1 cellular context compared by ENCODE assay signal in genomic region chr15:62935300-62936081, GRCh38.
TF ChIP-seq lines count a peak whose summit lies in the region.

No MANE protein-coding gene starts in this region.

TF ChIP-seq in GM23338, 12 proteins besides CTCF, POLR2A, EP300 and RAD21 (continued from another document):
- TF ChIP-seq ZNF462 (CRISPR knock-in tag; IDR thresholded peaks at IDR 0.05) (no peak), JUNB (IDR thresholded peaks at IDR 0.05; ENCODE audit: unreplicated experiment) (no peak), STAT1 (IDR thresholded peaks at IDR 0.05; ENCODE audit: unreplicated experiment) (no peak), EZH2 (IDR thresholded peaks at IDR 0.05; ENCODE audit: low read depth, unreplicated experiment) (no peak), CREB1 (CRISPR knock-in tag; IDR thresholded peaks at IDR 0.05; ENCODE audit: low read depth) (no peak)
- TF ChIP-seq, protein P1, sequence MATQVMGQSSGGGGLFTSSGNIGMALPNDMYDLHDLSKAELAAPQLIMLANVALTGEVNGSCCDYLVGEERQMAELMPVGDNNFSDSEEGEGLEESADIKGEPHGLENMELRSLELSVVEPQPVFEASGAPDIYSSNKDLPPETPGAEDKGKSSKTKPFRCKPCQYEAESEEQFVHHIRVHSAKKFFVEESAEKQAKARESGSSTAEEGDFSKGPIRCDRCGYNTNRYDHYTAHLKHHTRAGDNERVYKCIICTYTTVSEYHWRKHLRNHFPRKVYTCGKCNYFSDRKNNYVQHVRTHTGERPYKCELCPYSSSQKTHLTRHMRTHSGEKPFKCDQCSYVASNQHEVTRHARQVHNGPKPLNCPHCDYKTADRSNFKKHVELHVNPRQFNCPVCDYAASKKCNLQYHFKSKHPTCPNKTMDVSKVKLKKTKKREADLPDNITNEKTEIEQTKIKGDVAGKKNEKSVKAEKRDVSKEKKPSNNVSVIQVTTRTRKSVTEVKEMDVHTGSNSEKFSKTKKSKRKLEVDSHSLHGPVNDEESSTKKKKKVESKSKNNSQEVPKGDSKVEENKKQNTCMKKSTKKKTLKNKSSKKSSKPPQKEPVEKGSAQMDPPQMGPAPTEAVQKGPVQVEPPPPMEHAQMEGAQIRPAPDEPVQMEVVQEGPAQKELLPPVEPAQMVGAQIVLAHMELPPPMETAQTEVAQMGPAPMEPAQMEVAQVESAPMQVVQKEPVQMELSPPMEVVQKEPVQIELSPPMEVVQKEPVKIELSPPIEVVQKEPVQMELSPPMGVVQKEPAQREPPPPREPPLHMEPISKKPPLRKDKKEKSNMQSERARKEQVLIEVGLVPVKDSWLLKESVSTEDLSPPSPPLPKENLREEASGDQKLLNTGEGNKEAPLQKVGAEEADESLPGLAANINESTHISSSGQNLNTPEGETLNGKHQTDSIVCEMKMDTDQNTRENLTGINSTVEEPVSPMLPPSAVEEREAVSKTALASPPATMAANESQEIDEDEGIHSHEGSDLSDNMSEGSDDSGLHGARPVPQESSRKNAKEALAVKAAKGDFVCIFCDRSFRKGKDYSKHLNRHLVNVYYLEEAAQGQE (IDR thresholded peaks at IDR 0.05; ENCODE audit: unreplicated experiment): no peak
- TF ChIP-seq, protein P2, sequence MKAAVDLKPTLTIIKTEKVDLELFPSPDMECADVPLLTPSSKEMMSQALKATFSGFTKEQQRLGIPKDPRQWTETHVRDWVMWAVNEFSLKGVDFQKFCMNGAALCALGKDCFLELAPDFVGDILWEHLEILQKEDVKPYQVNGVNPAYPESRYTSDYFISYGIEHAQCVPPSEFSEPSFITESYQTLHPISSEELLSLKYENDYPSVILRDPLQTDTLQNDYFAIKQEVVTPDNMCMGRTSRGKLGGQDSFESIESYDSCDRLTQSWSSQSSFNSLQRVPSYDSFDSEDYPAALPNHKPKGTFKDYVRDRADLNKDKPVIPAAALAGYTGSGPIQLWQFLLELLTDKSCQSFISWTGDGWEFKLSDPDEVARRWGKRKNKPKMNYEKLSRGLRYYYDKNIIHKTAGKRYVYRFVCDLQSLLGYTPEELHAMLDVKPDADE (IDR thresholded peaks at IDR 0.05): no peak
